Comparison of ENCODE assay signal across 1 cellular context in the genomic region with DNA sequence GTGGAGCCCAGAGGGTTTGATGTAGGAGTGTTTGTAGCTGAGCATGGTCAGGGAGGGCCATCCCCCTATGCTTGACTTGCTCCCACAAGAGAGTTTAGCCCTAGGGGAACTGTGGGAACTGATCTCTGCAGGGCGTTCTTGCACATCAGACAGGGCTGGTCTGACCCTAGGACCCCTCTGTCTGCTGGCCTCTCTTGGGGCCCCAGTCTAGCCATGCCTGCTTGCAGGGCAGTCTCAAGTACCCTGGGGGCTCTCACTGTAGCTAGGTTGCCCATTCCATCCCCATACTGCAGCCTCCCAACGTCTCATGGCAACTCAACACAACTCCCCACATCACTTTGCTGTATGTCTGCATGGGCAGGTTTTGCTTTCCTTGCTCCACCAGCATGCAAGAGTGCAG.
TF ChIP-seq lines count a peak whose summit lies in the region.

No MANE protein-coding gene starts in this region.

TF ChIP-seq in IMR-90, 13 proteins besides CTCF, POLR2A, EP300 and RAD21 (continued from another document):
- TF ChIP-seq MXI1 (IDR thresholded peaks at IDR 0.05; ENCODE audit: borderline replicate concordance, low read depth, low read length) (no peak), BHLHE40 (IDR thresholded peaks at IDR 0.05; ENCODE audit: low read depth, low read length) (no peak), CEBPB (IDR thresholded peaks at IDR 0.05; ENCODE audit: low read depth, low read length) (no peak), MAZ (IDR thresholded peaks at IDR 0.05; ENCODE audit: borderline replicate concordance, low read depth, low read length) (no peak), MAFK (IDR thresholded peaks at IDR 0.05; ENCODE audit: low read depth, low read length) (no peak), RCOR1 (IDR thresholded peaks at IDR 0.05; ENCODE audit: insufficient replicate concordance, low read length) (no peak)
- TF ChIP-seq, protein P1, sequence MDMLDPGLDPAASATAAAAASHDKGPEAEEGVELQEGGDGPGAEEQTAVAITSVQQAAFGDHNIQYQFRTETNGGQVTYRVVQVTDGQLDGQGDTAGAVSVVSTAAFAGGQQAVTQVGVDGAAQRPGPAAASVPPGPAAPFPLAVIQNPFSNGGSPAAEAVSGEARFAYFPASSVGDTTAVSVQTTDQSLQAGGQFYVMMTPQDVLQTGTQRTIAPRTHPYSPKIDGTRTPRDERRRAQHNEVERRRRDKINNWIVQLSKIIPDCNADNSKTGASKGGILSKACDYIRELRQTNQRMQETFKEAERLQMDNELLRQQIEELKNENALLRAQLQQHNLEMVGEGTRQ (IDR thresholded peaks at IDR 0.05; ENCODE audit: low read depth, low read length), result no peak
TF ChIP-seq in IMR-90: peak in this region for 0.
